25 cellular contexts compared by ENCODE assay signal in the genomic region with DNA sequence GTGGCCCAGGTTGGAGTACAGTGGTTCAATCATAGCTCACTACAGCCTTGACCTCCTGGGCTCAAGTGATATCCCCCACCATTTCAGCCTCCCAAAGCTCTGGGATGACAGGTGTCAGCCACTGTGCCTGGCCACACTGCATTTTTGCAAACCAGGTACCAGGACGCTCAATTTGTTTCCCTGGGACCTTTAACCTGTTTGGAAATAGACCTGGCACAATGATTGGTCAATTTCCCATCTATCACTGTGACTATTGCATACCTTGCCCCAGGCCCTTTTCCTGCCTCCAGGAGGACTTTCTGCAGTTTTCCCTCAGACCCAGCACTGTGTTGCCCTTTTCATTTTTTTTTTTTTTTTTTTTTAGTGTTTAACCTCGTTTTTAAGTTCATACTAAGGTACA. TPM values are rescaled to one million over a fixed set of nuclear protein-coding genes. Genes with fewer than 3 reads are reported as not detected.
DNase-seq lines count a peak whose midpoint lies in the region; ATAC-seq and TF ChIP-seq lines count a peak whose summit lies in the region.
"Had no signal": no experiment of that assay in that cellular context is flagged by ENCODE, and none has a peak within 500 bp of the region (broad histone marks: within the 10 kb centered on the region; RNA-seq: fewer than 3 reads in every experiment).

No MANE protein-coding gene starts in this region.

- no peaks in the 10 kb centered on the region for H3K36me3 Mint-ChIP-seq in dendritic cell treated with granulocyte-macrophage colony-stimulating factor and Interleukin-4, amounts not matched to agents 40 ng/mL and 50 ng/mL, for 4 days (ENCODE audit: low read depth)
- H3K36me3 Mint-ChIP-seq in endothelial cell (ENCODE audit: low read depth, unreplicated experiment), result no peaks in the 10 kb centered on the region

- ATAC-seq in right lobe of liver, result peak; percentile 64 to 89 (median 80)
- ATAC-seq: GM12878, Right ventricle myocardium inferior had no signal

- no peak overlapping the region for H3K4me3 Mint-ChIP-seq in dendritic cell treated with granulocyte-macrophage colony-stimulating factor and Interleukin-4, amounts not matched to agents 40 ng/mL and 50 ng/mL, for 4 days
- no peak overlapping the region for H3K4me3 Mint-ChIP-seq in endothelial cell (ENCODE audit: unreplicated experiment)
- H3K4me3 Mint-ChIP-seq: CD4-positive, alpha-beta T cell had no signal

- no peak overlapping the region for H3K27ac ChIP-seq in right lobe of liver
- H3K27ac ChIP-seq: Peyer's patch had no signal

- no peaks in the 10 kb centered on the region for H3K4me1 ChIP-seq in right lobe of liver
- H3K4me1 ChIP-seq: Peyer's patch had no signal

- no peak for TF ChIP-seq POLR2A in right lobe of liver (IDR thresholded peaks at IDR 0.05)

- no peak for TF ChIP-seq CTCF in right lobe of liver (IDR thresholded peaks at IDR 0.05)
- no peak for TF ChIP-seq CTCF in endothelial cell (IDR thresholded peaks at IDR 0.05; ENCODE audit: unreplicated experiment)

- WGBS in right lobe of liver (ENCODE audit: insufficient coverage, low coverage, low lambda C conversion rate, missing lambda C conversion rate), result 26% methylated on average over 2 of the region's 2 CpGs

- peaks cover 10% of the 10 kb centered on the region for H3K4me1 Mint-ChIP-seq in dendritic cell treated with granulocyte-macrophage colony-stimulating factor and Interleukin-4, amounts not matched to agents 40 ng/mL and 50 ng/mL, for 4 days (ENCODE audit: low read depth)
- H3K4me1 Mint-ChIP-seq in endothelial cell (ENCODE audit: unreplicated experiment), result no peaks in the 10 kb centered on the region

- DNase-seq in H7 (peak; percentile 15), HEK293T (ENCODE audit: extremely low spot score) (no peak), right lobe of liver (no peak), endothelial cell (ENCODE audit: low spot score) (no peak), putamen (ENCODE audit: low spot score) (no peak)
- DNase-seq in activated naive CD4-positive, alpha-beta T cell treated with Interleukin-2 at 50 U/mL for 16 hours, result no peak
- no peak for DNase-seq in activated T-cell treated with anti-CD3 and anti-CD28 coated beads, Interleukin-2, amount 50 U/mL, for 48 hours
- DNase-seq: CD4-positive, alpha-beta T cell; COR-L47; DMS 273 treated with DMSO at 0.1 percent for 48 hours; DMS79 treated with DMSO at 0.1 percent for 48 hours; NCI-H1105; NCI-H146; NCI-H2029; NCI-H2227 treated with DMSO at 0.1 percent for 48 hours; NCI-H524; NCI-H774; NK-92 treated with Interleukin-12 subunit alpha and Interleukin-12 subunit beta, amount 100 ng/mL, for 24 hours; Peyer's patch; SK-N-SH had no signal

- H3K27ac Mint-ChIP-seq in dendritic cell treated with granulocyte-macrophage colony-stimulating factor and Interleukin-4, amounts not matched to agents 40 ng/mL and 50 ng/mL, for 4 days, result peak overlapping the region; percentile 25
- no peak overlapping the region for H3K27ac Mint-ChIP-seq in endothelial cell (ENCODE audit: unreplicated experiment)
- H3K27ac Mint-ChIP-seq: CD4-positive, alpha-beta T cell had no signal

- no peaks in the 10 kb centered on the region for H3K9me3 ChIP-seq in right lobe of liver
- H3K9me3 ChIP-seq: HAP-1, Peyer's patch, SK-N-SH had no signal

- H3K27me3 ChIP-seq in H7 (ENCODE audit: control insufficient read depth, insufficient read depth, low read length) (no peaks in the 10 kb centered on the region), right lobe of liver (no peaks in the 10 kb centered on the region)
- H3K27me3 ChIP-seq: Peyer's patch had no signal

- no peaks in the 10 kb centered on the region for H3K27me3 Mint-ChIP-seq in dendritic cell treated with granulocyte-macrophage colony-stimulating factor and Interleukin-4, amounts not matched to agents 40 ng/mL and 50 ng/mL, for 4 days
- peaks cover 4% of the 10 kb centered on the region for H3K27me3 Mint-ChIP-seq in endothelial cell (ENCODE audit: unreplicated experiment)
- H3K27me3 Mint-ChIP-seq: CD4-positive, alpha-beta T cell had no signal

- H3K4me3 ChIP-seq in H7 (ENCODE audit: insufficient read depth, low read depth, low read length) (no peak overlapping the region), right lobe of liver (no peak overlapping the region)
- H3K4me3 ChIP-seq: GM12878, HAP-1, Peyer's patch had no signal

- POLR2A ChIA-PET in HEK293T (lab: Yijun Ruan, JAX), result interaction anchor here (2.1 kb wide), 1 partner anchor 11 kb away, joined by 10 read pairs; a partner anchor contains a TSS

- intact Hi-C loops in dendritic cell treated with granulocyte-macrophage colony-stimulating factor and Interleukin-4, amounts not matched to agents 40 ng/mL and 50 ng/mL, for 4 days (cut with micrococcal nuclease), result no loop called here
- intact Hi-C loops in right lobe of liver (cut with DNase I), result no loop called here

- no peaks in the 10 kb centered on the region for H3K36me3 ChIP-seq in H7 (replicated peaks; ENCODE audit: control insufficient read depth, insufficient read depth, low read length)
- no peaks in the 10 kb centered on the region for H3K36me3 ChIP-seq in right lobe of liver
- H3K36me3 ChIP-seq: HAP-1, Peyer's patch had no signal

- no peaks in the 10 kb centered on the region for H3K9me3 Mint-ChIP-seq in dendritic cell treated with granulocyte-macrophage colony-stimulating factor and Interleukin-4, amounts not matched to agents 40 ng/mL and 50 ng/mL, for 4 days
- H3K9me3 Mint-ChIP-seq in endothelial cell (ENCODE audit: unreplicated experiment), result no peaks in the 10 kb centered on the region
- H3K9me3 Mint-ChIP-seq: CD4-positive, alpha-beta T cell had no signal

- CTCF ChIA-PET in HEK293T (lab: Yijun Ruan, JAX), result no interaction called here

TF ChIP-seq in HEK293T, 16 proteins besides CTCF, POLR2A, EP300 and RAD21:
- TF ChIP-seq, protein P1, sequence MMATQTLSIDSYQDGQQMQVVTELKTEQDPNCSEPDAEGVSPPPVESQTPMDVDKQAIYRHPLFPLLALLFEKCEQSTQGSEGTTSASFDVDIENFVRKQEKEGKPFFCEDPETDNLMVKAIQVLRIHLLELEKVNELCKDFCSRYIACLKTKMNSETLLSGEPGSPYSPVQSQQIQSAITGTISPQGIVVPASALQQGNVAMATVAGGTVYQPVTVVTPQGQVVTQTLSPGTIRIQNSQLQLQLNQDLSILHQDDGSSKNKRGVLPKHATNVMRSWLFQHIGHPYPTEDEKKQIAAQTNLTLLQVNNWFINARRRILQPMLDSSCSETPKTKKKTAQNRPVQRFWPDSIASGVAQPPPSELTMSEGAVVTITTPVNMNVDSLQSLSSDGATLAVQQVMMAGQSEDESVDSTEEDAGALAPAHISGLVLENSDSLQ (IDR thresholded peaks at IDR 0.05), result peak; percentile 36; the same call in 1 of the 2 replicates
- TF ChIP-seq ZNF384 (IDR thresholded peaks at IDR 0.05), result 0 out of 2 replicates have a peak, but pooled peaks have one; percentile 27
- TF ChIP-seq ELF4 (IDR thresholded peaks at IDR 0.05), result no peak

RNA-seq across cellular contexts. Expression of a gene that starts 11.1 kb away (rescaled TPM):
- 35.3 and 39.8 TPM in 2 replicates for total RNA-seq in H7 (2014; rRNA removed; shearing (Covaris generic))
- total RNA-seq in right lobe of liver (10 to 100 TPM; 18.7 to 69.7 (median 40.4) TPM), endothelial cell (ENCODE audit: unreplicated experiment) (590 TPM)

RNA-seq across cellular contexts. Expression of a gene that starts 19.0 kb away (rescaled TPM):
- 0.59 and 1.1 TPM in 2 replicates for total RNA-seq in H7 (2014; rRNA removed; shearing (Covaris generic))
- 1 to 10 TPM in 3 of 6 experiments, under 1 TPM in 3; 0.25 to 1.6 (median 1.0) TPM for total RNA-seq in right lobe of liver
- total RNA-seq in endothelial cell (ENCODE audit: unreplicated experiment), result 0.74 TPM

RNA-seq across cellular contexts. Expression of a gene that starts 33.3 kb away (rescaled TPM):
- total RNA-seq in H7 (2014; rRNA removed; shearing (Covaris generic)), result 57.1 and 65.4 TPM in 2 replicates
- 10 to 100 TPM in 4 of 6 experiments, 1 to 10 TPM in 2; 5.6 to 20.0 (median 13.1) TPM for total RNA-seq in right lobe of liver
- total RNA-seq in endothelial cell (ENCODE audit: unreplicated experiment), result 3.8 TPM
- total RNA-seq: A673; CD4-positive, alpha-beta T cell; Right ventricle myocardium inferior had no signal

RNA-seq across cellular contexts. Expression of a gene that starts 33.7 kb away (rescaled TPM):
- total RNA-seq in H7 (2014; rRNA removed; shearing (Covaris generic)), result 32.2 and 35.2 TPM in 2 replicates
- total RNA-seq in right lobe of liver, result 10 to 100 TPM in 3 of 6 experiments, 1 to 10 TPM in 3; 5.7 to 14.9 (median 9.6) TPM
- 35.6 TPM for total RNA-seq in endothelial cell (ENCODE audit: unreplicated experiment)

RNA-seq across cellular contexts. Expression of a gene that starts 45.1 kb away (rescaled TPM):
- 0.03 and 0.44 TPM in 2 replicates for total RNA-seq in H7 (2014; rRNA removed; shearing (Covaris generic))
- total RNA-seq in right lobe of liver (under 1 TPM in 1 of 6 experiments, not detected in 5; 0.06 TPM), endothelial cell (ENCODE audit: unreplicated experiment) (0.18 TPM)
- total RNA-seq: Peyer's patch had no signal
